In genomic region chr18:63320690-63321265, GRCh38 we compare ENCODE assay signal across 8 cellular contexts. TPM values are rescaled to one million over a fixed set of nuclear protein-coding genes. Genes with fewer than 3 reads are reported as not detected.
DNase-seq lines count a peak whose midpoint lies in the region; ATAC-seq and TF ChIP-seq lines count a peak whose summit lies in the region.

No MANE protein-coding gene starts in this region.

- TF ChIP-seq CTCF in HFF-Myc (IDR thresholded peaks at IDR 0.05; ENCODE audit: low read depth, low read length, missing control alignments) (no peak), esophagus squamous epithelium (IDR thresholded peaks at IDR 0.05) (no peak), neural cell (IDR thresholded peaks at IDR 0.05; ENCODE audit: poor library complexity, severe bottlenecking) (no peak)

- H3K27ac ChIP-seq in esophagus squamous epithelium (peak overlapping the region; percentile 78 to 90 (median 86)), neural cell (ENCODE audit: low read length) (peak overlapping the region; percentile 51), aorta (ENCODE audit: low read depth in 1 of 2, low read length in 2 of 2) (peak overlapping the region in 1 of 2 donors; percentile 67)

- peak overlapping the region; percentile 49 for H3K4me3 ChIP-seq in HFF-Myc (replicated peaks; ENCODE audit: low read depth, low read length)
- peak overlapping the region; percentile 59 to 75 (median 72) for H3K4me3 ChIP-seq in esophagus squamous epithelium
- peak overlapping the region; percentile 67 for H3K4me3 ChIP-seq in neural cell (ENCODE audit: low read length)
- H3K4me3 ChIP-seq in aorta (ENCODE audit: low read length in 2 of 2) = peak overlapping the region; percentile 87 to 97

- DNase-seq in EH (ENCODE audit: low read depth) (peak; percentile 35), HFF-Myc (ENCODE audit: extremely low read depth, low read depth) (no peak), NCI-H2227 treated with DMSO at 0.1 percent for 48 hours (lab: John Stamatoyannopoulos, UW) (peak; percentile 57), activated T-cell treated with anti-CD3 and anti-CD28 coated beads for 48 hours (ENCODE audit: low read depth) (peak; percentile 43), esophagus squamous epithelium (lab: John Stamatoyannopoulos, UW) (peak; percentile 17), aorta (peak; percentile 59 to 81)

- 32 to 46% methylated on average over 13 to 18 of the region's 33 CpGs for WGBS in esophagus squamous epithelium, 2 donors
- whole genome bisulfite sequencing in aorta, 2 donors = 25 to 30% methylated on average over 32 to 33 of the region's 33 CpGs

- H3K9ac ChIP-seq in neural cell (ENCODE audit: low read length) = peak overlapping the region; percentile 75

- peak overlapping the region; percentile 66 for H2AFZ ChIP-seq in neural cell (ENCODE audit: low read depth, low read length)

- H4K20me1 ChIP-seq in neural cell (ENCODE audit: insufficient read depth) = no peaks in the 10 kb centered on the region

- no peaks in the 10 kb centered on the region for H3K9me2 ChIP-seq in neural cell (ENCODE audit: insufficient read depth, low read length)

- no peaks in the 10 kb centered on the region for H3K27me3 ChIP-seq in esophagus squamous epithelium
- H3K27me3 ChIP-seq in neural cell (ENCODE audit: insufficient read depth, low read depth, low read length) = peaks cover 24% of the 10 kb centered on the region
- H3K27me3 ChIP-seq in aorta (ENCODE audit: control insufficient read depth in 1 of 2, insufficient read depth in 2 of 2, low read length in 1 of 2) = no peaks in the 10 kb centered on the region

- TF ChIP-seq EP300 in neural cell (conservative IDR thresholded peaks at IDR 0.05; ENCODE audit: poor library complexity, severe bottlenecking) = no peak

- intact Hi-C loops in esophagus squamous epithelium (cut with DNase I) = loop anchor here (5.0 kb wide), 2 partner anchors 188 to 303 kb away; no protein-coding TSS in a partner anchor
- intact Hi-C loops in aorta (cut with DNase I) = loop anchor here (2.0 to 5.0 kb wide), 4 partner anchors 46 to 303 kb away; partner anchors contain the start of gene KDSR (in 1 of the 2)

- no peaks in the 10 kb centered on the region for H3K79me2 ChIP-seq in neural cell (replicated peaks; ENCODE audit: insufficient read depth, low read length)

- H3K9me3 ChIP-seq in esophagus squamous epithelium (no peaks in the 10 kb centered on the region), neural cell (ENCODE audit: low read length) (no peaks in the 10 kb centered on the region), aorta (ENCODE audit: control insufficient read depth, low read length) (no peaks in the 10 kb centered on the region)

- H3K36me3 ChIP-seq in esophagus squamous epithelium (no peaks in the 10 kb centered on the region), neural cell (ENCODE audit: insufficient read depth, low read length) (no peaks in the 10 kb centered on the region), aorta (ENCODE audit: control insufficient read depth in 1 of 2, insufficient read depth in 2 of 2, low read length in 1 of 2) (no peaks in the 10 kb centered on the region)

- H3K4me1 ChIP-seq in esophagus squamous epithelium (peaks cover 11 to 48% (median 11%) of the 10 kb centered on the region in 3 donors), aorta (ENCODE audit: control insufficient read depth in 1 of 2, insufficient read depth in 2 of 2, low read length in 2 of 2) (no peaks in the 10 kb centered on the region)

- H3K4me2 ChIP-seq in neural cell (ENCODE audit: low read length) = no peak overlapping the region

- H3F3A ChIP-seq in neural cell (ENCODE audit: insufficient read depth, low read length, poor library complexity, severe bottlenecking) = no peaks in the 10 kb centered on the region

- no peak for TF ChIP-seq POLR2A in esophagus squamous epithelium (IDR thresholded peaks at IDR 0.05)

- peak; percentile 15 for ATAC-seq in aorta (ENCODE audit: low FRiP score)
- ATAC-seq in GM19324 (IDR thresholded peaks at IDR 0.05; ENCODE audit: low FRiP score, unreplicated experiment) = no peak

- TF ChIP-seq RAD21 in neural cell (conservative IDR thresholded peaks at IDR 0.05) = no peak

TF ChIP-seq in neural cell, 6 proteins besides CTCF, POLR2A, EP300 and RAD21:
- TF ChIP-seq EZH2 (IDR thresholded peaks at IDR 0.05; ENCODE audit: borderline replicate concordance, insufficient read depth, low read length, poor library complexity, severe bottlenecking) = no peak
- TF ChIP-seq MXI1 (conservative IDR thresholded peaks at IDR 0.05; ENCODE audit: poor library complexity, severe bottlenecking) = peak; percentile 18
- TF ChIP-seq POLR2AphosphoS5 (IDR thresholded peaks at IDR 0.05) = no peak
- TF ChIP-seq, protein P1, sequence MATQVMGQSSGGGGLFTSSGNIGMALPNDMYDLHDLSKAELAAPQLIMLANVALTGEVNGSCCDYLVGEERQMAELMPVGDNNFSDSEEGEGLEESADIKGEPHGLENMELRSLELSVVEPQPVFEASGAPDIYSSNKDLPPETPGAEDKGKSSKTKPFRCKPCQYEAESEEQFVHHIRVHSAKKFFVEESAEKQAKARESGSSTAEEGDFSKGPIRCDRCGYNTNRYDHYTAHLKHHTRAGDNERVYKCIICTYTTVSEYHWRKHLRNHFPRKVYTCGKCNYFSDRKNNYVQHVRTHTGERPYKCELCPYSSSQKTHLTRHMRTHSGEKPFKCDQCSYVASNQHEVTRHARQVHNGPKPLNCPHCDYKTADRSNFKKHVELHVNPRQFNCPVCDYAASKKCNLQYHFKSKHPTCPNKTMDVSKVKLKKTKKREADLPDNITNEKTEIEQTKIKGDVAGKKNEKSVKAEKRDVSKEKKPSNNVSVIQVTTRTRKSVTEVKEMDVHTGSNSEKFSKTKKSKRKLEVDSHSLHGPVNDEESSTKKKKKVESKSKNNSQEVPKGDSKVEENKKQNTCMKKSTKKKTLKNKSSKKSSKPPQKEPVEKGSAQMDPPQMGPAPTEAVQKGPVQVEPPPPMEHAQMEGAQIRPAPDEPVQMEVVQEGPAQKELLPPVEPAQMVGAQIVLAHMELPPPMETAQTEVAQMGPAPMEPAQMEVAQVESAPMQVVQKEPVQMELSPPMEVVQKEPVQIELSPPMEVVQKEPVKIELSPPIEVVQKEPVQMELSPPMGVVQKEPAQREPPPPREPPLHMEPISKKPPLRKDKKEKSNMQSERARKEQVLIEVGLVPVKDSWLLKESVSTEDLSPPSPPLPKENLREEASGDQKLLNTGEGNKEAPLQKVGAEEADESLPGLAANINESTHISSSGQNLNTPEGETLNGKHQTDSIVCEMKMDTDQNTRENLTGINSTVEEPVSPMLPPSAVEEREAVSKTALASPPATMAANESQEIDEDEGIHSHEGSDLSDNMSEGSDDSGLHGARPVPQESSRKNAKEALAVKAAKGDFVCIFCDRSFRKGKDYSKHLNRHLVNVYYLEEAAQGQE (IDR thresholded peaks at IDR 0.05; ENCODE audit: borderline replicate concordance) = no peak

RNA-seq across cellular contexts. Expression of gene BCL2, which starts 1.2 kb away (rescaled TPM):
- total RNA-seq in esophagus squamous epithelium = 10 to 100 TPM in 1 of 4 donors, 1 to 10 TPM in 3; 3.1 to 17.4 (median 4.2) TPM
- 2.9 and 3.4 TPM in 2 replicates for polyA plus RNA-seq in neural cell
- 10.5 and 11.3 TPM in 2 replicates for polyA minus RNA-seq in neural cell
- total RNA-seq in aorta = 10 to 100 TPM; 23.7 to 25.4 TPM
- 1 to 10 TPM; 2.6 to 4.3 TPM for polyA plus RNA-seq in aorta

RNA-seq across cellular contexts. Expression of gene KDSR, which starts 46.2 kb away (rescaled TPM):
- total RNA-seq in esophagus squamous epithelium (10 to 100 TPM; 20.8 to 42.3 (median 23.0) TPM), aorta (10 to 100 TPM; 74.3 to 91.0 TPM)
- polyA plus RNA-seq in neural cell (13.6 and 14.7 TPM in 2 replicates), aorta (10 to 100 TPM; 24.4 to 26.6 TPM)
- 9.3 and 14.9 TPM in 2 replicates for polyA minus RNA-seq in neural cell
